In genomic region chr12:55877824-55878223, GRCh38 we compare ENCODE assay signal across 12 cellular contexts. TPM values are rescaled to one million over a fixed set of nuclear protein-coding genes. Genes with fewer than 3 reads are reported as not detected.
"Had no signal": no experiment of that assay in that cellular context is flagged by ENCODE, and none has a peak within 500 bp of the region (broad histone marks: within the 10 kb centered on the region; RNA-seq: fewer than 3 reads in every experiment).

No MANE protein-coding gene starts in this region.

- H3K9ac ChIP-seq: KMS-11 had no signal

- DNase-seq: H9, HCEC 1CT, HFFc6, IMR-90, Karpas-422, KBM-7 had no signal

- FAIRE-seq: H1, H54, HTR-8/SVneo had no signal

- ATAC-seq: GM23338 had no signal

- H2AFZ ChIP-seq: GM23338 had no signal

- H3K4me2 ChIP-seq: GM23338, KMS-11 had no signal

- H3K4me3 ChIP-seq: GM23338 had no signal

- H3K27ac ChIP-seq: KMS-11 had no signal

RNA-seq across cellular contexts. Expression of gene MMP19, which starts 35.1 kb away (rescaled TPM):
- total RNA-seq: HT-29 had no signal
